Comparison of ENCODE assay signal across 13 cellular contexts in the genomic region with DNA sequence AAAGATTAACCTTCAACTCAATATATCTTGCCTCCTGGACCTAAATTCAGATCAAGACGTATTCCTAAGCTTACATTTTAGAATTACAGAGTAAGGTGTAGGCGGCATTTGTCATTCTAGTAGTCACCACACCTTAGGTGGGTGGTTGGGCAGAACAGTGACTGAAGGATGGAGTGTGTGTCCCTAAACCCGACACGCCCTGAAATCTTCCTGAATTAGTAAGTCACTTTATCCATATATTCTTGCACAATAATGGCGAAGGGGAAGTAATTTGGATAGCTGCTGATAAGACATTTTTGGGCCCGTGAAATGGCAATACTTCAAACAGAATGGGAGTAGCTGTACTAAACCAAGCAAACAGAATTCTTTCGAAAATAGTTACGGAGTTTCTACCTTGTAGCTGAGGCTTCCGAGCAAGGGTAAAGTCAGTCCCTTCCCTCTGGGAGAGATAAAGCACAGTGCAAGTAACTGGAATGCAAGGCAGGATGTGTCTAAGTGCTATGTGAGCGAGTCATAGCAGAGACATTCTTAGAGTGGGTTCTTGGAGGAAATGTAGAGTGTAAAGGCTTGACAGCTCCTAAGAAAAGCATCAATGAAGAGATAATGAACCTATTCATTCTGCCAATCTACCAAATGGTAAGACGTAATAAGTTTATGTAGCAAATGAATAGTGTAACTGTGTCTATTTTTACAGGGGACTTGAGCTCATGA.
DNase-seq lines count a peak whose midpoint lies in the region; ATAC-seq and TF ChIP-seq lines count a peak whose summit lies in the region.
"Had no signal": no experiment of that assay in that cellular context is flagged by ENCODE, and none has a peak within 500 bp of the region (broad histone marks: within the 10 kb centered on the region; RNA-seq: fewer than 3 reads in every experiment).

No MANE protein-coding gene starts in this region.

- no peaks in the 10 kb centered on the region for H3K9me3 ChIP-seq in PC-3 (ENCODE audit: low read length)

- ATAC-seq in PC-3 (peak; percentile 81), esophagus mucosa (peak; percentile 71), GM18519 (IDR thresholded peaks at IDR 0.05; ENCODE audit: low FRiP score, unreplicated experiment) (no peak)
- no peak for ATAC-seq in activated T-helper 17 cell treated with anti-CD3 and anti-CD28 coated beads, Interleukin-2, amount 50 U/mL, for 72 hours (replicated peaks)
- ATAC-seq: activated CD8-positive, alpha-beta T cell treated with anti-CD3 and anti-CD28 coated beads for 36 hours had no signal

- peaks cover 4% of the 10 kb centered on the region for H3K36me3 Mint-ChIP-seq in neural crest cell (ENCODE audit: low read depth)
- H3K36me3 Mint-ChIP-seq in activated T-helper 17 cell treated with anti-CD3 and anti-CD28 coated beads, Interleukin-2, amount 50 U/mL, for 72 hours (ENCODE audit: low read depth): no peaks in the 10 kb centered on the region

- no TSS peak for BruUV-seq in PC-3 (replicated peaks; lab: Mats Ljungman, UMichigan)

- H3K27me3 ChIP-seq in PC-3 (ENCODE audit: low read length): no peaks in the 10 kb centered on the region

- H3K36me3 ChIP-seq in PC-3 (ENCODE audit: low read depth, low read length): no peaks in the 10 kb centered on the region

- no peak overlapping the region for H3K9ac ChIP-seq in PC-3 (ENCODE audit: low read length)

- no peaks in the 10 kb centered on the region for H3K79me2 ChIP-seq in PC-3 (ENCODE audit: low read length)

- H4K20me1 ChIP-seq in PC-3 (ENCODE audit: low read length): no peaks in the 10 kb centered on the region

- H3K27ac Mint-ChIP-seq in neural crest cell (ENCODE audit: unreplicated experiment): no peak overlapping the region
- H3K27ac Mint-ChIP-seq in activated T-helper 17 cell treated with anti-CD3 and anti-CD28 coated beads, Interleukin-2, amount 50 U/mL, for 72 hours: no peak overlapping the region
- H3K27ac Mint-ChIP-seq: activated CD8-positive, alpha-beta T cell treated with anti-CD3 and anti-CD28 coated beads for 36 hours had no signal

- H3K9me2 ChIP-seq in PC-3 (replicated peaks; ENCODE audit: low read length): no peaks in the 10 kb centered on the region

- H2AFZ ChIP-seq in PC-3 (ENCODE audit: low read length): peak overlapping the region; percentile 44; the same call in 1 of the 2 replicates

- H3K4me1 Mint-ChIP-seq in neural crest cell: peaks cover 31% of the 10 kb centered on the region
- no peaks in the 10 kb centered on the region for H3K4me1 Mint-ChIP-seq in activated T-helper 17 cell treated with anti-CD3 and anti-CD28 coated beads, Interleukin-2, amount 50 U/mL, for 72 hours

- intact Hi-C loops in PC-3 (cut with micrococcal nuclease): no loop called here

- H3K4me3 Mint-ChIP-seq in neural crest cell: peak overlapping the region; percentile 43
- no peak overlapping the region for H3K4me3 Mint-ChIP-seq in activated T-helper 17 cell treated with anti-CD3 and anti-CD28 coated beads, Interleukin-2, amount 50 U/mL, for 72 hours
- H3K4me3 Mint-ChIP-seq: activated CD8-positive, alpha-beta T cell treated with anti-CD3 and anti-CD28 coated beads for 36 hours had no signal

- H3F3A ChIP-seq in PC-3 (ENCODE audit: low read length, unreplicated experiment): no peaks in the 10 kb centered on the region

- peak overlapping the region; percentile 30; the same call in 1 of the 2 replicates for H3K4me3 ChIP-seq in PC-3 (ENCODE audit: low read length)

- H3K27me3 Mint-ChIP-seq in neural crest cell (ENCODE audit: low read depth): no peaks in the 10 kb centered on the region
- no peaks in the 10 kb centered on the region for H3K27me3 Mint-ChIP-seq in activated T-helper 17 cell treated with anti-CD3 and anti-CD28 coated beads, Interleukin-2, amount 50 U/mL, for 72 hours
- H3K27me3 Mint-ChIP-seq: activated CD8-positive, alpha-beta T cell treated with anti-CD3 and anti-CD28 coated beads for 36 hours had no signal

- TF ChIP-seq CTCF in PC-3 (conservative IDR thresholded peaks at IDR 0.05; ENCODE audit: low read depth, low read length) (no peak), neural crest cell (conservative IDR thresholded peaks at IDR 0.05) (no peak)

- POLR2A ChIA-PET in PC-3 (lab: Charles Lee; ENCODE audit: unreplicated experiment): no interaction called here
- POLR2A ChIA-PET in HEK293T (lab: Yijun Ruan, JAX): no interaction called here

- peaks cover 27% of the 10 kb centered on the region for H3K4me1 ChIP-seq in PC-3 (ENCODE audit: insufficient read depth, low read length)

- H3K4me2 ChIP-seq in PC-3 (ENCODE audit: low read length): peak overlapping the region; percentile 64

- DNase-seq in EH (ENCODE audit: low read depth) (peak; percentile 80), PC-3 (peak; percentile 66), neural crest cell (ENCODE audit: low read depth, low spot score) (no peak), NOMO-1 treated with DMSO at 0.1 percent for 48 hours (lab: John Stamatoyannopoulos, UW; ENCODE audit: unreplicated experiment) (no peak), HEK293T (ENCODE audit: extremely low spot score) (no peak)
- DNase-seq: activated CD8-positive, alpha-beta T cell treated with anti-CD3 and anti-CD28 coated beads for 36 hours; DMS53; midbrain; NCI-H2029 treated with DMSO at 0.1 percent for 48 hours; SHP77 treated with DMSO at 0.1 percent for 48 hours had no signal

- CTCF ChIA-PET in PC-3 (lab: Charles Lee): interaction anchor here (0.6 kb wide), 1 partner anchor 73 kb away, joined by 4 read pairs; the partner anchor contains the start of gene CLCN5
- CTCF ChIA-PET in HEK293T (lab: Yijun Ruan, JAX): no interaction called here

- H3K27ac ChIP-seq in PC-3 (ENCODE audit: low read length): peak overlapping the region; percentile 62

- peaks cover 14% of the 10 kb centered on the region for H3K9me3 Mint-ChIP-seq in neural crest cell
- no peaks in the 10 kb centered on the region for H3K9me3 Mint-ChIP-seq in activated T-helper 17 cell treated with anti-CD3 and anti-CD28 coated beads, Interleukin-2, amount 50 U/mL, for 72 hours
- H3K9me3 Mint-ChIP-seq: activated CD8-positive, alpha-beta T cell treated with anti-CD3 and anti-CD28 coated beads for 36 hours had no signal

TF ChIP-seq in HEK293T, 16 proteins besides CTCF, POLR2A, EP300 and RAD21:
- TF ChIP-seq LEF1 (IDR thresholded peaks at IDR 0.05; ENCODE audit: borderline replicate concordance): no peak
- no peak for TF ChIP-seq L3MBTL2 (conservative IDR thresholded peaks at IDR 0.05)
- no peak for TF ChIP-seq FOXA1 (IDR thresholded peaks at IDR 0.05)

Comparison
In these comparisons a context has a peak if more than half of its experiments do, and no peak if none do; other contexts are left out.
1. DNase-seq: peak in EH (single experiment) and PC-3 (single experiment); none in neural crest cell (single experiment), NOMO-1 treated with DMSO at 0.1 percent for 48 hours (single experiment) and HEK293T (single experiment).
2. ATAC-seq: peak in PC-3 (single experiment) and esophagus mucosa (single experiment); none in GM18519 (single experiment) and activated T-helper 17 cell treated with anti-CD3 and anti-CD28 coated beads, Interleukin-2, amount 50 U/mL, for 72 hours (single experiment).